ENCODE assay signal across 8 cellular contexts in the genomic region with DNA sequence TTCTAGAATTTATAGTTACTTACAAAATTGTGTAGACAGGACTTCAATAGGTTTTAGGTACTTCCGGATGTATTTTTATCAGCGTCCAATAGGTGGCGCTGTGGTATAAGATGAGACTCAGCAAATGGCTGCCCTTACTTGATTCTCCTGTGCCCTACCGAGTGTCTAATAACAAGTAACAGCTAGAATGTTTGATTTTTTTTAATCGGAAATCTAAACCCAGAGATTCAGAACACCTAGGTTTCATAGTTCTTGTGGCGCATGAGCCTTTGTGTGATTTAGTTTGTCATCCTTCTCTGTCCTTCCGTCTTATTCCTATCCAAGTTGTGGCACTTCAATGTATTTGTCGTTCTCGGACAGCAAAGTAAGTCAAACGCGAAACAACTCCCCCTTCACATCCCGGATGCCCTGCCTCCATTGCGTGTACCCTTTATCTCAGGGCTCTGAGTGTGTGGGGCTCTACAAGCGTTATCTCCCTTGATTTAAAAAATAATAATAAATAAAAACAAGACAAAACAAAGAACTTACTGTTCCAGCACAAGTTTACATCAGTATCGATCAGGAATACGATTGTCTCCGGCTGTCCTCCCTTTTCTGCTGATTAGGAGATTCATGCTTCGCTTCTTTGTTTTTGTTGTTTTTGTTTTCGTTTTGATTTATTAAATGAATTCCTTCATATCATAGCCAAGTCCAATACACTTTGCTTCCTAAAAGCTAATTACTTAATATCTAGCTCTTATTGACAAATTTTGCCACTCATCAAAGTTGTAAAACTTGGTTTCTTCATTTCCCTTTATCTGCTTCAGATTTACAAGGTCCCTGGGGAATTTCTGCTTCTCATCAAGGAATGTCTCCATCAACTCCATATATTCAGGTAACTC. TPM values are rescaled to one million over a fixed set of nuclear protein-coding genes. Genes with fewer than 3 reads are reported as not detected.
A peak's percentile ranks its signal among the peaks of the same experiment; 100 is the strongest.
DNase-seq lines count a peak whose midpoint lies in the region; ATAC-seq and TF ChIP-seq lines count a peak whose summit lies in the region.

No MANE protein-coding gene starts in this region.

- DNase-seq in CD14-positive monocyte (ENCODE audit: low spot score) (peak; percentile 53), HL-60 (ENCODE audit: low read depth in 1 of 2, low spot score in 1 of 2) (peak; percentile 41 to 74), NCI-H82 (lab: John Stamatoyannopoulos, UW) (peak; percentile 68), lung microvascular endothelial cell (ENCODE audit: low read depth in 2 of 2) (peak; percentile 94 to 96)
- peak; percentile 82 for DNase-seq in activated CD4-positive, alpha-beta memory T cell treated with anti-CD3 and anti-CD28 coated beads for 36 hours
- peak; percentile 79 for DNase-seq in effector CD4-positive, alpha-beta T cell
- DNase-seq in stimulated activated CD8-positive, alpha-beta memory T cell treated with anti-CD3 and anti-CD28 coated beads, Interleukin-12 subunit alpha, Interleukin-12 subunit beta, amount 100 ng/mL, for 1 hour (ENCODE audit: low read depth), result peak; percentile 73

- CTCF ChIA-PET in activated CD4-positive, alpha-beta memory T cell treated with anti-CD3 and anti-CD28 coated beads for 36 hours (lab: Charles Lee), result interaction anchor here (0.5 to 3.8 kb wide), 19 partner anchors 8 to 336 kb away, joined by 3 to 26 read pairs (median 3); partner anchors contain the start of genes CCDC125, CENPH and SLC30A5

- POLR2A ChIA-PET in activated CD4-positive, alpha-beta memory T cell treated with anti-CD3 and anti-CD28 coated beads for 36 hours (lab: Charles Lee), result interaction anchor here (0.6 kb wide), 1 partner anchor 51 kb away, joined by 3 read pairs; no protein-coding TSS in a partner anchor

- peak overlapping the region; percentile 38 for H3K4me3 ChIP-seq in HL-60 (replicated peaks; ENCODE audit: insufficient read depth, low read length)

- peak; percentile 88 for ATAC-seq in GM19397 (IDR thresholded peaks at IDR 0.05; ENCODE audit: unreplicated experiment)

- H3K4me3 Mint-ChIP-seq in CD14-positive monocyte, result peak overlapping the region; percentile 76 to 93
- peak overlapping the region; percentile 70 for H3K4me3 Mint-ChIP-seq in activated CD4-positive, alpha-beta memory T cell treated with anti-CD3 and anti-CD28 coated beads for 36 hours

- peak overlapping the region in 4 of 7 donors; percentile 50 to 76 (median 62) for H3K27ac Mint-ChIP-seq in CD14-positive monocyte
- peak overlapping the region; percentile 76 for H3K27ac Mint-ChIP-seq in activated CD4-positive, alpha-beta memory T cell treated with anti-CD3 and anti-CD28 coated beads for 36 hours

- TF ChIP-seq CTCF in CD14-positive monocyte (IDR thresholded peaks at IDR 0.05) (peak; percentile 92), HL-60 (IDR thresholded peaks at IDR 0.05; ENCODE audit: insufficient read depth, low read length) (peak; percentile 16)

- H3K27me3 ChIP-seq in HL-60 (ENCODE audit: insufficient read depth, poor library complexity, severe bottlenecking), result no peaks in the 10 kb centered on the region

- peaks cover 0 to 2% (median 0%) of the 10 kb centered on the region in 7 donors for H3K9me3 Mint-ChIP-seq in CD14-positive monocyte
- H3K9me3 Mint-ChIP-seq in activated CD4-positive, alpha-beta memory T cell treated with anti-CD3 and anti-CD28 coated beads for 36 hours, result no peaks in the 10 kb centered on the region

- peak overlapping the region; percentile 47; the same call in 1 of the 2 replicates for H3K27ac ChIP-seq in HL-60 (replicated peaks)

- H3K27me3 Mint-ChIP-seq in CD14-positive monocyte (ENCODE audit: low read depth in 3 of 3), result peaks cover 0 to 5% (median 1%) of the 10 kb centered on the region in 3 donors
- no peaks in the 10 kb centered on the region for H3K27me3 Mint-ChIP-seq in activated CD4-positive, alpha-beta memory T cell treated with anti-CD3 and anti-CD28 coated beads for 36 hours

- peaks cover 5% of the 10 kb centered on the region for H3K4me1 Mint-ChIP-seq in CD14-positive monocyte
- H3K4me1 Mint-ChIP-seq in activated CD4-positive, alpha-beta memory T cell treated with anti-CD3 and anti-CD28 coated beads for 36 hours (ENCODE audit: low read depth), result peaks cover 8% of the 10 kb centered on the region

- no peaks in the 10 kb centered on the region for H3K36me3 Mint-ChIP-seq in CD14-positive monocyte
- H3K36me3 Mint-ChIP-seq in activated CD4-positive, alpha-beta memory T cell treated with anti-CD3 and anti-CD28 coated beads for 36 hours, result no peaks in the 10 kb centered on the region

- intact Hi-C loops in CD14-positive monocyte (cut with micrococcal nuclease), result no loop called here
- intact Hi-C loops in activated CD4-positive, alpha-beta memory T cell treated with anti-CD3 and anti-CD28 coated beads for 36 hours (cut with micrococcal nuclease), result loop anchor here (1.0 to 10.0 kb wide), 6 partner anchors 50 to 326 kb away; partner anchors contain the start of genes AK6, CCNB1, RAD17 and TAF9

RNA-seq across cellular contexts. Expression of gene SLC30A5, which starts 50.7 kb away (rescaled TPM):
- 10 to 100 TPM; 27.0 to 28.2 TPM for polyA plus RNA-seq in CD14-positive monocyte
- total RNA-seq in activated CD4-positive, alpha-beta memory T cell treated with anti-CD3 and anti-CD28 coated beads for 36 hours, result 10 to 100 TPM; 42.8 to 49.0 TPM
- total RNA-seq in lung microvascular endothelial cell, result 39.2 and 72.4 TPM in 2 replicates

Comparison
In these comparisons a context has a peak if more than half of its experiments do, and no peak if none do; other contexts are left out.
1. Peak in every context shown above with its lines: DNase-seq, ATAC-seq, H3K4me3 ChIP-seq and H3K27ac ChIP-seq.